In genomic region chr1:88678405-88678804, GRCh38 we compare ENCODE assay signal across 31 cellular contexts. TPM values are rescaled to one million over a fixed set of nuclear protein-coding genes. Genes with fewer than 3 reads are reported as not detected.
DNase-seq lines count a peak whose midpoint lies in the region; ATAC-seq, FAIRE-seq and TF ChIP-seq lines count a peak whose summit lies in the region.
"Had no signal": no experiment of that assay in that cellular context is flagged by ENCODE, and none has a peak within 500 bp of the region (broad histone marks: within the 10 kb centered on the region; RNA-seq: fewer than 3 reads in every experiment).

No MANE protein-coding gene starts in this region.

- DNase-seq in H54 (ENCODE audit: insufficient read length, low spot score) (no peak), OCI-M1 (lab: John Stamatoyannopoulos, UW) (peak; percentile 71), RKO (ENCODE audit: low spot score) (no peak), retina (no peak), brain microvascular endothelial cell (no peak)
- DNase-seq: activated B cell treated with CpG ODN at 0.5 μM for 24 hours; activated CD4-positive, alpha-beta T cell treated with anti-CD3 and anti-CD28 coated beads, Interleukin-2, amount 50 U/mL, for 1 hour; activated naive CD4-positive, alpha-beta T cell treated with anti-CD3 and anti-CD28 coated beads for 36 hours; activated T-cell treated with anti-CD3 and anti-CD28 coated beads, Interleukin-2, amount 50 U/mL, for 48 hours; adrenal gland; body of pancreas; CD4-positive, CD25-positive, alpha-beta regulatory T cell; foreskin fibroblast; heart left ventricle; kidney glomerular epithelial cell; NCI-H1105; NCI-H187 treated with DMSO at 0.1 percent for 48 hours; NCI-H226; NCI-H82; nephron progenitor cell; ovary; right lobe of liver; Right ventricle myocardium superior; stimulated activated CD4-positive, alpha-beta T cell treated with anti-CD3 and anti-CD28 coated beads, Interleukin-4, amount 100 ng/mL, for 4 hours; stimulated activated naive B cell treated with anti-CD40 and anti-IgM and Interleukin-4, amounts not matched to agents 10 μg/mL and 1 μg/mL and 100 μg/mL, for 72 hours; T-helper 9 cell; upper lobe of right lung had no signal

- H3K4me3 ChIP-seq in brain microvascular endothelial cell (ENCODE audit: low read depth, low read length) = no peak overlapping the region
- H3K4me3 ChIP-seq: adrenal gland, body of pancreas, heart left ventricle, lung, ovary, right lobe of liver, upper lobe of right lung had no signal

- in situ Hi-C loops in brain microvascular endothelial cell (cut with HindIII; ENCODE audit: low pct_ligation_motif_present, low sequenced_read_pairs) = no loop called here

- TF ChIP-seq CTCF in brain microvascular endothelial cell (IDR thresholded peaks at IDR 0.05; ENCODE audit: low read depth, low read length, missing control alignments) = no peak

- ATAC-seq in esophagus mucosa (peak; percentile 57), GM18858 (IDR thresholded peaks at IDR 0.05; ENCODE audit: unreplicated experiment) (no peak)
- ATAC-seq: body of pancreas; right lobe of liver; stimulated activated naive B cell treated with anti-CD40 and anti-IgM and Interleukin-4, amounts not matched to agents 10 μg/mL and 1 μg/mL and 100 μg/mL, for 72 hours; upper lobe of right lung had no signal

- FAIRE-seq in H54 (lab: Jason Lieb, UNC) = peak; percentile 58
- FAIRE-seq: H1 had no signal

- H3K27ac ChIP-seq in brain microvascular endothelial cell = no peak overlapping the region
- H3K27ac ChIP-seq: adrenal gland, body of pancreas, heart left ventricle, ovary, right lobe of liver, upper lobe of right lung had no signal

- no peak for TF ChIP-seq POLR2A in H54 (IDR thresholded peaks at IDR 0.05; ENCODE audit: low read depth, low read length)

- H3K27me3 ChIP-seq in brain microvascular endothelial cell (replicated peaks) = no peaks in the 10 kb centered on the region
- H3K27me3 ChIP-seq: adrenal gland, body of pancreas, heart left ventricle, ovary, right lobe of liver, upper lobe of right lung had no signal

- no peaks in the 10 kb centered on the region for H3K36me3 ChIP-seq in brain microvascular endothelial cell (replicated peaks)
- H3K36me3 ChIP-seq: adrenal gland, heart left ventricle, ovary, right lobe of liver, upper lobe of right lung had no signal

RNA-seq across cellular contexts. Expression of gene PKN2, which starts 5.7 kb away (rescaled TPM):
- total RNA-seq in esophagus mucosa = 34.5 TPM
